Comparison of ENCODE assay signal across 2 cellular contexts in genomic region chr4:1578301-1578781, GRCh38.
TF ChIP-seq lines count a peak whose summit lies in the region.

No MANE protein-coding gene starts in this region.

TF ChIP-seq in H1, 55 proteins besides CTCF, POLR2A, EP300 and RAD21:
- no peak for TF ChIP-seq CBX5 (IDR thresholded peaks at IDR 0.05; ENCODE audit: low read depth, low read length)
- TF ChIP-seq RBBP5 (IDR thresholded peaks at IDR 0.05; ENCODE audit: borderline replicate concordance, low read depth, low read length), result 0 out of 2 replicates have a peak, but pooled peaks have one; percentile 47
- peak; percentile 51 for TF ChIP-seq ASH2L (IDR thresholded peaks at IDR 0.05; ENCODE audit: low read length)
- TF ChIP-seq KDM1A (IDR thresholded peaks at IDR 0.05; ENCODE audit: borderline replicate concordance, low read length), result peak; percentile 57
- no peak for TF ChIP-seq SRF (IDR thresholded peaks at IDR 0.05; ENCODE audit: low read depth, low read length)
- TF ChIP-seq KDM4A (IDR thresholded peaks at IDR 0.05; ENCODE audit: low read depth, low read length, severe bottlenecking), result peak; percentile 44
TF ChIP-seq in H1: peak in this region for 4.

TF ChIP-seq in HEK293T, 16 proteins besides CTCF, POLR2A, EP300 and RAD21:
- TF ChIP-seq SUZ12 (IDR thresholded peaks at IDR 0.05), result no peak
- no peak for TF ChIP-seq SP1 (IDR thresholded peaks at IDR 0.05)
- TF ChIP-seq FOXA1 (IDR thresholded peaks at IDR 0.05), result no peak
- no peak for TF ChIP-seq BHLHE40 (IDR thresholded peaks at IDR 0.05; ENCODE audit: borderline replicate concordance)
- no peak for TF ChIP-seq L3MBTL2 (conservative IDR thresholded peaks at IDR 0.05)
- no peak for TF ChIP-seq FOXM1 (IDR thresholded peaks at IDR 0.05; ENCODE audit: borderline replicate concordance)
- TF ChIP-seq NFRKB (IDR thresholded peaks at IDR 0.05), result no peak
- TF ChIP-seq ARNT (IDR thresholded peaks at IDR 0.05), result no peak
